In the genomic region with DNA sequence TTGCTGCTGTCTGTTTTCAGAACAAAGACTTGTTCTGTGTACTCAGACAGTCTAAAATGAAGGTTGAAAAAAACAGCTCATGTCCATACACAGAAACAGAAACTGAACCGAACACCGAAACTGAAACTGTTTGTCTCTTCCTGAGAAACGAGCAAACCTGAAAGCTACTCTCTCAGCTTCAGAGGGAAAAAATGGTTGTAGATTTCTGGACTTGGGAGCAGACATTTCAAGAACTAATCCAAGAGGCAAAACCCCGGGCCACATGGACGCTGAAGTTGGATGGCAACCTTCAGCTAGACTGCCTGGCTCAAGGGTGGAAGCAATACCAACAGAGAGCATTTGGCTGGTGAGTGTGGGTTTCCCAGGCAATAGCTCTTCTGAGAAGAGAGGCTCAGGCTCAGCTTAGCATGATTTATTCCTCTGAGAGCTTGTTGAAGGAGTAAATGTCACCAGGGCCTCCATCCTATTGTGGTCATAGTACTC, we compare ENCODE assay signal across 8 cellular contexts.
DNase-seq lines count a peak whose midpoint lies in the region; ATAC-seq and TF ChIP-seq lines count a peak whose summit lies in the region.

A gene with protein sequence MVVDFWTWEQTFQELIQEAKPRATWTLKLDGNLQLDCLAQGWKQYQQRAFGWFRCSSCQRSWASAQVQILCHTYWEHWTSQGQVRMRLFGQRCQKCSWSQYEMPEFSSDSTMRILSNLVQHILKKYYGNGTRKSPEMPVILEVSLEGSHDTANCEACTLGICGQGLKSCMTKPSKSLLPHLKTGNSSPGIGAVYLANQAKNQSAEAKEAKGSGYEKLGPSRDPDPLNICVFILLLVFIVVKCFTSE (plus strand): TSS at position 135 of the 483 bp plus-strand sequence. CDS start 57 bp downstream, at position 192.

- no peak within 1 kb of the TSS for H3K9ac ChIP-seq in Loucy (ENCODE audit: low read depth, low read length, poor library complexity, severe bottlenecking)

- POLR2A ChIA-PET in GM10248 (lab: Yijun Ruan, JAX), result interaction anchor here (0.7 to 1.1 kb wide), 2 partner anchors 9 to 365 kb away, joined by 3 to 7 read pairs; no protein-coding TSS in a partner anchor

- DNase-seq in GM10248 (ENCODE audit: extremely low spot score) (peak; percentile 66), activated T-cell treated with anti-CD3 and anti-CD28 coated beads for 48 hours (ENCODE audit: low read depth) (peak; percentile 15), fibroblast of gingiva (ENCODE audit: low read depth) (peak; percentile 59), nucleus accumbens (lab: John Stamatoyannopoulos, UW) (peak in 40 of 56 donors; percentile 3 to 65 (median 24)), NCI-H1436 (lab: John Stamatoyannopoulos, UW) (no peak), NCI-H128 (lab: John Stamatoyannopoulos, UW; ENCODE audit: unreplicated experiment) (no peak)

- no peaks in the 10 kb centered on the region for H3K9me3 ChIP-seq in Loucy (ENCODE audit: insufficient read depth, low read depth, low read length)

- H3K4me2 ChIP-seq in Loucy (ENCODE audit: low read depth, low read length, poor library complexity, severe bottlenecking), result peak within 1 kb of the TSS; percentile 39

- H3K9me2 ChIP-seq in Loucy (replicated peaks; ENCODE audit: low read depth, low read length), result no peaks in the 10 kb centered on the region

- CTCF ChIA-PET in GM10248 (lab: Yijun Ruan, JAX), result interaction anchor here (0.9 to 2.8 kb wide), 7 partner anchors 8 to 372 kb away, joined by 3 to 13 read pairs (median 9); no protein-coding TSS in a partner anchor

- peak; percentile 97 for ATAC-seq in GM21723 (IDR thresholded peaks at IDR 0.05; ENCODE audit: unreplicated experiment)

- H3K4me1 ChIP-seq in Loucy (ENCODE audit: insufficient read depth, low read length, poor library complexity, severe bottlenecking), result no peaks in the 10 kb centered on the region

- no peaks in the 10 kb centered on the region for H3K27me3 ChIP-seq in Loucy (ENCODE audit: insufficient read depth, low read length, poor library complexity, severe bottlenecking)

- peak within 1 kb of the TSS; percentile 79 for H2AFZ ChIP-seq in Loucy (ENCODE audit: low read length)

- H3K36me3 ChIP-seq in Loucy (ENCODE audit: insufficient read depth, low read length), result no peaks in the 10 kb centered on the region

- H4K20me1 ChIP-seq in Loucy (ENCODE audit: insufficient read depth, low read length, poor library complexity, severe bottlenecking), result no peaks in the 10 kb centered on the region

- H3F3A ChIP-seq in Loucy (ENCODE audit: low read depth), result no peaks in the 10 kb centered on the region

- H3K4me3 ChIP-seq in Loucy (ENCODE audit: low read length, poor library complexity, severe bottlenecking), result peak within 1 kb of the TSS; percentile 40

- TF ChIP-seq CTCF in GM10248 (IDR thresholded peaks at IDR 0.05; ENCODE audit: control extremely low read depth, extremely low read depth, low read depth, missing control alignments) (no peak), Loucy (conservative IDR thresholded peaks at IDR 0.05; ENCODE audit: low read length) (no peak)

- H3K79me2 ChIP-seq in Loucy (ENCODE audit: insufficient read depth, low read length), result no peaks in the 10 kb centered on the region

Comparison
In these comparisons a context has a peak if more than half of its experiments do, and no peak if none do; other contexts are left out.
1. DNase-seq: peak in GM10248 (single experiment), activated T-cell treated with anti-CD3 and anti-CD28 coated beads for 48 hours (single experiment), fibroblast of gingiva (single experiment) and nucleus accumbens (40 of 56); none in NCI-H1436 (single experiment) and NCI-H128 (single experiment).